Comparison of ENCODE assay signal across 20 cellular contexts in the genomic region with DNA sequence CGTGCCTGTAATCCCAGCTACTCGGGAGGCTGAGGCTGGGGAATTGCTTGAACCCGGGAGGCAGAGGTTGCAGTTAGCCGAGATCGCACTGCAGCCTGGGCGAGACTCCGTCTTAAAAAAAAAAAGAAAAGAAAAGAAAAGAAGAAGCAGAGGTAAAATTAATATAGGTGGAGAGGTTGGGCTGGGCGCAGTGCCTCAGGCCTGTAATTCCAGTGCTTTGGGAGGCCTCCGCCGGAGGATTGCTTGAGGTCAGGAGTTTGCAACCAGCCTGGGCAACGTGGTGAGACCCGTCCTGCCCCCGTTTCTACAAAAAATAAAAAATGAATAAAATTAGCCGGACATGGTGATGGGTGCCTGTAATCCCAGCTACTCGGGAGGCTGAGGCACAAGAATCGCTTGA. TPM values are rescaled to one million over a fixed set of nuclear protein-coding genes. Genes with fewer than 3 reads are reported as not detected.
"Had no signal": no experiment of that assay in that cellular context is flagged by ENCODE, and none has a peak within 500 bp of the region (broad histone marks: within the 10 kb centered on the region; RNA-seq: fewer than 3 reads in every experiment).

No MANE protein-coding gene starts in this region.

- H3K36me3 ChIP-seq: SJSA1 had no signal

- H3K4me1 ChIP-seq: SJSA1 had no signal

- DNase-seq: Kasumi-1, MM.1S, NCI-H1092 treated with DMSO at 0.1 percent for 48 hours, NCI-H1436, NCI-H187, NCI-H2029, NCI-H2081 treated with DMSO at 0.1 percent for 48 hours, NCI-H2171, NCI-H226, NCI-H510A, NCI-H524 treated with DMSO at 0.1 percent for 48 hours, NCI-H69, Right ventricle myocardium superior, RPMI8226, SIG-M5 had no signal

- H3K27ac Mint-ChIP-seq: IgD-negative memory B cell had no signal

- H3K36me3 Mint-ChIP-seq: IgD-negative memory B cell had no signal

- H3K4me1 Mint-ChIP-seq: IgD-negative memory B cell had no signal

- H3K4me3 Mint-ChIP-seq: IgD-negative memory B cell had no signal

- H3K4me3 ChIP-seq: K562, SJSA1, SK-N-MC had no signal

- H3K27ac ChIP-seq: KMS-11, SJSA1, SK-N-MC had no signal

- H3K27me3 ChIP-seq: SJSA1 had no signal

- H3K9me3 ChIP-seq: SJSA1 had no signal

RNA-seq across cellular contexts. Expression of gene TUBA3C, which starts 0.9 kb away (rescaled TPM):
- total RNA-seq: SJSA1 had no signal
